35 cellular contexts compared by ENCODE assay signal in genomic region chr3:134765468-134765867, GRCh38. TPM values are rescaled to one million over a fixed set of nuclear protein-coding genes. Genes with fewer than 3 reads are reported as not detected.
"Had no signal": no experiment of that assay in that cellular context is flagged by ENCODE, and none has a peak within 500 bp of the region (broad histone marks: within the 10 kb centered on the region; RNA-seq: fewer than 3 reads in every experiment).

No MANE protein-coding gene starts in this region.

- H3K4me3 ChIP-seq: MG63 had no signal

- H3K36me3 ChIP-seq: MG63 had no signal

- H3K27me3 ChIP-seq: MG63 had no signal

- DNase-seq: Karpas-422, Kasumi-1, MG63, MM.1S, MV-4-11, NCI-H1048, NCI-H1092, NCI-H1092 treated with DMSO at 0.1 percent for 48 hours, NCI-H1105, NCI-H1105 treated with DMSO at 0.1 percent for 48 hours, NCI-H1417, NCI-H1417 treated with DMSO at 0.1 percent for 48 hours, NCI-H1436, NCI-H1436 treated with DMSO at 0.1 percent for 48 hours, NCI-H146, NCI-H1694, NCI-H1694 treated with DMSO at 0.1 percent for 48 hours, NCI-H187, NCI-H187 treated with DMSO at 0.1 percent for 48 hours, NCI-H1930, NCI-H2029, NCI-H2029 treated with DMSO at 0.1 percent for 48 hours, NCI-H2081, NCI-H2081 treated with DMSO at 0.1 percent for 48 hours, NCI-H2107, NCI-H2171, NCI-H2171 treated with DMSO at 0.1 percent for 48 hours, NCI-H2227 treated with DMSO at 0.1 percent for 48 hours, NCI-H226, NCI-H345, NCI-H446, NCI-H446 treated with DMSO at 0.1 percent for 48 hours, NCI-H510A had no signal

- H3K27ac ChIP-seq: KMS-11 had no signal

- H3K9me3 ChIP-seq: MG63 had no signal

RNA-seq across cellular contexts. Expression of gene EPHB1, which starts 29.6 kb away (rescaled TPM):
- total RNA-seq: MCF 10A had no signal
